21 cellular contexts compared by ENCODE assay signal in the genomic region with DNA sequence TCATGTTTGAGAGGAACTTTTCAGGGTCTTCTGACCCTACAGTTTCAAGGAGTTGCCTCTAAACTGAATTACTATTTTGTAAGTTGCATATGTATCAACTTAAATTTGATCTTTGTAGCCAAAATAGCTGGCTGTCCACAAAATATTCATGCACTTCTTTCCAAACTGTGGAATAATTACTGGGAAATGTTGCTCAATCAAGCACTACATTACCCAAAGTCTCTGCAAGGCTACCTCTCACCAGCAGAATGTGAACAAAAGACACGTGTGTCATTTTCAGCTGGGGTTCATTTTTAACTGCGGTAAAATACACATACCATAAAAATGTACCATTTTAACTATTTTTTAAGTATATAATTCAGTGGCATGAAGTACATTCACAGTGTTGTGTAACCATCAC.
DNase-seq lines count a peak whose midpoint lies in the region; ATAC-seq and TF ChIP-seq lines count a peak whose summit lies in the region.
"Had no signal": no experiment of that assay in that cellular context is flagged by ENCODE, and none has a peak within 500 bp of the region (broad histone marks: within the 10 kb centered on the region; RNA-seq: fewer than 3 reads in every experiment).

No MANE protein-coding gene starts in this region.

- H3K4me1 ChIP-seq in adipocyte (ENCODE audit: control insufficient read depth, insufficient read depth, low read length), result peaks cover 14% of the 10 kb centered on the region
- H3K4me1 ChIP-seq in breast epithelium, result no peaks in the 10 kb centered on the region
- H3K4me1 ChIP-seq: A549, Caco-2 had no signal

- DNase-seq in AG20443 (ENCODE audit: low spot score) (peak; percentile 13), adipocyte (ENCODE audit: low read depth) (peak; percentile 88), fibroblast of gingiva (ENCODE audit: low read depth) (peak; percentile 31), occipital lobe (lab: John Stamatoyannopoulos, UW) (no peak), breast epithelium (ENCODE audit: low spot score in 2 of 2) (no peak), HEK293T (ENCODE audit: extremely low spot score) (no peak)
- no peak for DNase-seq in activated T-cell treated with anti-CD3 and anti-CD28 coated beads, Interleukin-2, amount 50 U/mL, for 72 hours
- DNase-seq: 8988T; ACHN; Caco-2; CD4-positive, CD25-positive, alpha-beta regulatory T cell; CD8-positive, alpha-beta T cell; DMS153; DND-41; H7; HCEC 1CT had no signal

- no peak for TF ChIP-seq CTCF in breast epithelium (IDR thresholded peaks at IDR 0.05)

- POLR2A ChIA-PET in HEK293T (lab: Yijun Ruan, JAX), result no interaction called here

- no peaks in the 10 kb centered on the region for H3K27me3 Mint-ChIP-seq in activated T-cell treated with anti-CD3 and anti-CD28 coated beads, Interleukin-2, amount 50 U/mL, for 72 hours (ENCODE audit: low read depth)
- H3K27me3 Mint-ChIP-seq: B cell; CD4-positive, CD25-positive, alpha-beta regulatory T cell had no signal

- no peak overlapping the region for H3K27ac ChIP-seq in breast epithelium
- H3K27ac ChIP-seq: A549, BLaER1, C4-2B had no signal

- H3K27ac Mint-ChIP-seq in activated T-cell treated with anti-CD3 and anti-CD28 coated beads, Interleukin-2, amount 50 U/mL, for 72 hours, result no peak overlapping the region
- H3K27ac Mint-ChIP-seq: B cell; CD4-positive, CD25-positive, alpha-beta regulatory T cell; CD8-positive, alpha-beta T cell had no signal

- TF ChIP-seq POLR2A in breast epithelium (IDR thresholded peaks at IDR 0.05), result no peak

- no peak overlapping the region for H3K4me3 ChIP-seq in adipocyte (ENCODE audit: low read length)
- H3K4me3 ChIP-seq in breast epithelium, result no peak overlapping the region
- H3K4me3 ChIP-seq: A549, BLaER1, GM12878 had no signal

- H3K9ac ChIP-seq in adipocyte (ENCODE audit: low read length), result no peak overlapping the region
- H3K9ac ChIP-seq: BLaER1 had no signal

- H3K4me1 Mint-ChIP-seq in activated T-cell treated with anti-CD3 and anti-CD28 coated beads, Interleukin-2, amount 50 U/mL, for 72 hours (ENCODE audit: low read depth), result no peaks in the 10 kb centered on the region

- ATAC-seq in activated T-cell treated with anti-CD3 and anti-CD28 coated beads, Interleukin-2, amount 50 U/mL, for 72 hours (replicated peaks in 1 of 2), result no peak
- ATAC-seq: A549; CD8-positive, alpha-beta T cell; GM12878 had no signal

- H3K27me3 ChIP-seq in adipocyte (replicated peaks; ENCODE audit: control insufficient read depth, insufficient read depth, low read length) (no peaks in the 10 kb centered on the region), breast epithelium (no peaks in the 10 kb centered on the region)
- H3K27me3 ChIP-seq: BLaER1 had no signal

- H3K36me3 Mint-ChIP-seq in activated T-cell treated with anti-CD3 and anti-CD28 coated beads, Interleukin-2, amount 50 U/mL, for 72 hours (ENCODE audit: insufficient read depth in 2 of 2), result peaks cover 2% of the 10 kb centered on the region in 2 donors

- CTCF ChIA-PET in HEK293T (lab: Yijun Ruan, JAX), result no interaction called here

- H3K4me3 Mint-ChIP-seq in activated T-cell treated with anti-CD3 and anti-CD28 coated beads, Interleukin-2, amount 50 U/mL, for 72 hours, result no peak overlapping the region
- H3K4me3 Mint-ChIP-seq: B cell; CD4-positive, CD25-positive, alpha-beta regulatory T cell; CD8-positive, alpha-beta T cell had no signal

- no peaks in the 10 kb centered on the region for H3K9me3 ChIP-seq in adipocyte (ENCODE audit: control insufficient read depth, low read length)
- no peaks in the 10 kb centered on the region for H3K9me3 ChIP-seq in breast epithelium
- H3K9me3 ChIP-seq: A549, BLaER1 had no signal

- intact Hi-C loops in breast epithelium (cut with DNase I; ENCODE audit: low total_unique reads), result no loop called here

- H3K36me3 ChIP-seq in adipocyte (ENCODE audit: control insufficient read depth, insufficient read depth, low read length, severe bottlenecking), result no peaks in the 10 kb centered on the region
- no peaks in the 10 kb centered on the region for H3K36me3 ChIP-seq in breast epithelium
- H3K36me3 ChIP-seq: BLaER1 had no signal

- peaks cover 6 to 7% of the 10 kb centered on the region in 2 donors for H3K9me3 Mint-ChIP-seq in activated T-cell treated with anti-CD3 and anti-CD28 coated beads, Interleukin-2, amount 50 U/mL, for 72 hours

TF ChIP-seq in HEK293T, 16 proteins besides CTCF, POLR2A, EP300 and RAD21:
- TF ChIP-seq ELF4 (IDR thresholded peaks at IDR 0.05), result no peak
- TF ChIP-seq TARDBP (IDR thresholded peaks at IDR 0.05), result no peak
- no peak for TF ChIP-seq LEF1 (IDR thresholded peaks at IDR 0.05; ENCODE audit: borderline replicate concordance)
- no peak for TF ChIP-seq SUZ12 (IDR thresholded peaks at IDR 0.05)
- no peak for TF ChIP-seq FOXM1 (IDR thresholded peaks at IDR 0.05; ENCODE audit: borderline replicate concordance)
- no peak for TF ChIP-seq FOXK2 (IDR thresholded peaks at IDR 0.05)
- TF ChIP-seq HDGF (IDR thresholded peaks at IDR 0.05; ENCODE audit: borderline replicate concordance), result no peak
- no peak for TF ChIP-seq FOXA1 (IDR thresholded peaks at IDR 0.05)
- no peak for TF ChIP-seq PKNOX1 (IDR thresholded peaks at IDR 0.05)
- no peak for TF ChIP-seq ZNF384 (IDR thresholded peaks at IDR 0.05)
- TF ChIP-seq NFRKB (IDR thresholded peaks at IDR 0.05), result no peak
- TF ChIP-seq ARNT (IDR thresholded peaks at IDR 0.05), result no peak
- no peak for TF ChIP-seq L3MBTL2 (conservative IDR thresholded peaks at IDR 0.05)

Comparison
In these comparisons a context has a peak if more than half of its experiments do, and no peak if none do; other contexts are left out.
1. DNase-seq: peak in AG20443 (single experiment), adipocyte (single experiment) and fibroblast of gingiva (single experiment); none in activated T-cell treated with anti-CD3 and anti-CD28 coated beads, Interleukin-2, amount 50 U/mL, for 72 hours (0 of 2), occipital lobe (single experiment), breast epithelium (0 of 2) and HEK293T (single experiment).